ENCODE assay signal across 25 cellular contexts in the genomic region with DNA sequence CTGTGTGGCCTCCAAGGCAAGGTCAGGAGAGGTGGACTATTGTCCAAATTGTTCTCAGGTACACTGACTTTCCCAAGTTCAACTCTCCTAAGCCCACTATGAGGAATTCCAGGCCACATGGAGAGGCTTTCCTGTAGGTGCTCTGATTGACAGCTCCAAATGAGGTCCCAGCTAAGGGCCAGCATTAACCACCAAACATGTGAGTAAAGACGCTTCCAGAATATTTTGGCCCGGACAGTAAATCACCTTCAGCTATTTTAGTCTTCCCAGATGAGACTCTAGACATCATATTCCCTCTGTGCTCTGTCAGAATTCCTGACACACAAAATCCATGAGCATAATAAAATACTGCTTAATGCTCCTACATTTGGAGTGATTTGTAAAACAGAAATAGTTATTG.
DNase-seq lines count a peak whose midpoint lies in the region; ATAC-seq, FAIRE-seq and TF ChIP-seq lines count a peak whose summit lies in the region.
"Had no signal": no experiment of that assay in that cellular context is flagged by ENCODE, and none has a peak within 500 bp of the region (broad histone marks: within the 10 kb centered on the region; RNA-seq: fewer than 3 reads in every experiment).

No MANE protein-coding gene starts in this region.

- TF ChIP-seq EP300 in GM12878 (IDR thresholded peaks at IDR 0.05; ENCODE audit: borderline replicate concordance in 1 of 2, control insufficient read depth in 1 of 2, low read depth in 2 of 2, low read length in 2 of 2): no peak

- no peak overlapping the region for H3K4me2 ChIP-seq in GM12878 (ENCODE audit: control insufficient read depth, insufficient read depth)
- H3K4me2 ChIP-seq: BLaER1, GM23338 had no signal

- TF ChIP-seq CTCF in GM12878 (IDR thresholded peaks at IDR 0.05 in 2 of 3, conservative IDR thresholded peaks at IDR 0.05 in 1 of 3; ENCODE audit: control insufficient read depth in 2 of 3, extremely low read depth in 1 of 3, insufficient read depth in 1 of 3, low read depth in 3 of 3, low read length in 3 of 3) (no peak), gastrocnemius medialis (IDR thresholded peaks at IDR 0.05 in 4 of 5, conservative IDR thresholded peaks at IDR 0.05 in 1 of 5) (no peak), spleen (IDR thresholded peaks at IDR 0.05 in 8 of 11, conservative IDR thresholded peaks at IDR 0.05 in 3 of 11) (no peak)

- H3K4me3 ChIP-seq in GM12878: no peak overlapping the region
- no peak overlapping the region for H3K4me3 ChIP-seq in gastrocnemius medialis
- no peak overlapping the region for H3K4me3 ChIP-seq in spleen
- H3K4me3 ChIP-seq: BLaER1, GM23338, K562 had no signal

- H3K27ac Mint-ChIP-seq in activated naive CD4-positive, alpha-beta T cell treated with anti-CD3 and anti-CD28 coated beads, Interleukin-2, amount 50 U/mL, for 24 hours: peak overlapping the region; percentile 12
- H3K27ac Mint-ChIP-seq in activated naive CD4-positive, alpha-beta T cell treated with anti-CD3 and anti-CD28 coated beads for 36 hours: no peak overlapping the region
- H3K27ac Mint-ChIP-seq: CD14-positive monocyte; CD8-positive, alpha-beta T cell; GM23338; HFFc6 had no signal

- no peaks in the 10 kb centered on the region for H3K27me3 ChIP-seq in GM12878 (replicated peaks in 1 of 2; ENCODE audit: control insufficient read depth in 2 of 2, insufficient read depth in 2 of 2, low read length in 1 of 2)
- H3K27me3 ChIP-seq in gastrocnemius medialis: no peaks in the 10 kb centered on the region
- no peaks in the 10 kb centered on the region for H3K27me3 ChIP-seq in spleen (replicated peaks in 1 of 7)
- H3K27me3 ChIP-seq: BLaER1 had no signal

- in situ Hi-C loops in GM12878 (cut with MboI) (no loop called here), gastrocnemius medialis (cut with MboI; ENCODE audit: low sequenced_read_pairs in 4 of 4) (no loop called here)

- no peak for TF ChIP-seq RAD21 in GM12878 (IDR thresholded peaks at IDR 0.05; ENCODE audit: insufficient read depth, low read depth, low read length)

- H2AFZ ChIP-seq in GM12878 (ENCODE audit: control insufficient read depth, low read depth, low read length): no peak overlapping the region
- H2AFZ ChIP-seq: GM23338 had no signal

- TF ChIP-seq POLR2A in GM12878 (IDR thresholded peaks at IDR 0.05; ENCODE audit: low read depth, low read length) (no peak), gastrocnemius medialis (IDR thresholded peaks at IDR 0.05) (no peak), spleen (IDR thresholded peaks at IDR 0.05) (no peak)

- intact Hi-C loops in activated naive CD4-positive, alpha-beta T cell treated with anti-CD3 and anti-CD28 coated beads for 36 hours (cut with micrococcal nuclease): no loop called here
- intact Hi-C loops in GM12878 (cut with micrococcal nuclease; ENCODE audit: unreplicated experiment): no loop called here
- intact Hi-C loops in gastrocnemius medialis (cut with DNase I; ENCODE audit: low total_unique reads): no loop called here
- intact Hi-C loops in spleen (cut with DNase I; ENCODE audit: low total_unique reads): no loop called here

- WGBS in GM12878 (ENCODE audit: insufficient coverage, insufficient replicate concordance, low lambda C conversion rate, missing lambda C conversion rate): 10% methylated on average over 2 of the region's 2 CpGs
- WGBS in spleen, 5 donors: 93 to 100% (median 95%) methylated on average over 2 of the region's 2 CpGs

- BruUV-seq in GM12878 (replicated peaks; lab: Mats Ljungman, UMichigan): no TSS peak

- POLR2A ChIA-PET in GM12878 (lab: Charles Lee): no interaction called here

- H3K9me3 Mint-ChIP-seq in activated naive CD4-positive, alpha-beta T cell treated with anti-CD3 and anti-CD28 coated beads, Interleukin-2, amount 50 U/mL, for 24 hours: no peaks in the 10 kb centered on the region
- no peaks in the 10 kb centered on the region for H3K9me3 Mint-ChIP-seq in activated naive CD4-positive, alpha-beta T cell treated with anti-CD3 and anti-CD28 coated beads for 36 hours
- H3K9me3 Mint-ChIP-seq: CD14-positive monocyte; CD8-positive, alpha-beta T cell; GM23338; HFFc6 had no signal

- no peak overlapping the region for H3K9ac ChIP-seq in GM12878 (ENCODE audit: control insufficient read depth, insufficient read depth, low read length)
- H3K9ac ChIP-seq: BLaER1 had no signal

- no peaks in the 10 kb centered on the region for H3K27me3 Mint-ChIP-seq in activated naive CD4-positive, alpha-beta T cell treated with anti-CD3 and anti-CD28 coated beads, Interleukin-2, amount 50 U/mL, for 24 hours
- no peaks in the 10 kb centered on the region for H3K27me3 Mint-ChIP-seq in activated naive CD4-positive, alpha-beta T cell treated with anti-CD3 and anti-CD28 coated beads for 36 hours (ENCODE audit: low read depth)

- H3K36me3 ChIP-seq in GM12878 (ENCODE audit: control insufficient read depth in 2 of 2, insufficient read depth in 2 of 2, low read length in 1 of 2): no peaks in the 10 kb centered on the region
- H3K36me3 ChIP-seq in gastrocnemius medialis: no peaks in the 10 kb centered on the region
- no peaks in the 10 kb centered on the region for H3K36me3 ChIP-seq in spleen
- H3K36me3 ChIP-seq: BLaER1 had no signal

- H3K4me1 Mint-ChIP-seq in activated naive CD4-positive, alpha-beta T cell treated with anti-CD3 and anti-CD28 coated beads, Interleukin-2, amount 50 U/mL, for 24 hours: peaks cover 30% of the 10 kb centered on the region
- H3K4me1 Mint-ChIP-seq in activated naive CD4-positive, alpha-beta T cell treated with anti-CD3 and anti-CD28 coated beads for 36 hours (ENCODE audit: low read depth): peaks cover 39% of the 10 kb centered on the region

- no peaks in the 10 kb centered on the region; the same call in 1 of the 2 replicates for H4K20me1 ChIP-seq in GM12878 (ENCODE audit: control insufficient read depth, insufficient read depth)
- H4K20me1 ChIP-seq: BLaER1 had no signal

- no peaks in the 10 kb centered on the region for H3K79me2 ChIP-seq in GM12878 (ENCODE audit: control insufficient read depth, insufficient read depth, low read length)

- RAD21 ChIA-PET in GM12878 (lab: Charles Lee; ENCODE audit: unreplicated experiment): interaction anchor here (0.9 kb wide), 1 partner anchor 133 kb away, joined by 3 read pairs; no protein-coding TSS in a partner anchor

- FAIRE-seq in GM12878 (lab: Jason Lieb, UNC): peak; percentile 41
- FAIRE-seq: GM12891, GM18507, HTR-8/SVneo, K562 had no signal

- no peaks in the 10 kb centered on the region for H3K36me3 Mint-ChIP-seq in activated naive CD4-positive, alpha-beta T cell treated with anti-CD3 and anti-CD28 coated beads, Interleukin-2, amount 50 U/mL, for 24 hours
- H3K36me3 Mint-ChIP-seq in activated naive CD4-positive, alpha-beta T cell treated with anti-CD3 and anti-CD28 coated beads for 36 hours (ENCODE audit: low read depth): no peaks in the 10 kb centered on the region
- H3K36me3 Mint-ChIP-seq: CD14-positive monocyte; CD8-positive, alpha-beta T cell had no signal

- DNase-seq in activated naive CD4-positive, alpha-beta T cell treated with anti-CD3 and anti-CD28 coated beads for 36 hours: no peak
- DNase-seq in GM12878 (ENCODE audit: low read depth, low spot score) (no peak), gastrocnemius medialis (peak; percentile 34 to 40), spleen (no peak), CD1c-positive myeloid dendritic cell (ENCODE audit: extremely low spot score) (no peak)
- DNase-seq: Calu3; CD8-positive, alpha-beta T cell; DMS 273 treated with DMSO at 0.1 percent for 48 hours; DMS53; DND-41; EL; H7; HFFc6; IMR-90 had no signal

- ATAC-seq in GM12878 (no peak), gastrocnemius medialis (peak; percentile 92 to 96), HG03520 (IDR thresholded peaks at IDR 0.05; ENCODE audit: unreplicated experiment) (no peak)
- ATAC-seq: CD8-positive, alpha-beta T cell; GM23338; HCT116; K562 had no signal

- no peaks in the 10 kb centered on the region for H3K4me1 ChIP-seq in GM12878 (ENCODE audit: control insufficient read depth, insufficient read depth, low read length)
- peaks cover 31 to 42% of the 10 kb centered on the region in 2 donors for H3K4me1 ChIP-seq in gastrocnemius medialis
- peaks cover 0 to 11% (median 0%) of the 10 kb centered on the region in 6 donors for H3K4me1 ChIP-seq in spleen

- H3K4me3 Mint-ChIP-seq in activated naive CD4-positive, alpha-beta T cell treated with anti-CD3 and anti-CD28 coated beads, Interleukin-2, amount 50 U/mL, for 24 hours: no peak overlapping the region
- no peak overlapping the region for H3K4me3 Mint-ChIP-seq in activated naive CD4-positive, alpha-beta T cell treated with anti-CD3 and anti-CD28 coated beads for 36 hours
- H3K4me3 Mint-ChIP-seq: CD14-positive monocyte; CD8-positive, alpha-beta T cell; GM23338; HFFc6 had no signal

- no peaks in the 10 kb centered on the region for H3K9me3 ChIP-seq in GM12878 (replicated peaks; ENCODE audit: control insufficient read depth, insufficient read depth, low read length)
- H3K9me3 ChIP-seq in gastrocnemius medialis: no peaks in the 10 kb centered on the region
- no peaks in the 10 kb centered on the region for H3K9me3 ChIP-seq in spleen
- H3K9me3 ChIP-seq: BLaER1 had no signal

- no peak overlapping the region for H3K27ac ChIP-seq in GM12878 (ENCODE audit: control insufficient read depth, insufficient read depth)
- H3K27ac ChIP-seq in gastrocnemius medialis: peak overlapping the region in 2 of 4 donors; percentile 8 to 62
- no peak overlapping the region for H3K27ac ChIP-seq in spleen
- H3K27ac ChIP-seq: 22Rv1, BLaER1 had no signal

- CTCF ChIA-PET in activated naive CD4-positive, alpha-beta T cell treated with anti-CD3 and anti-CD28 coated beads for 36 hours (lab: Charles Lee): interaction anchor here (0.6 to 0.7 kb wide), 3 partner anchors 10 to 510 kb away, joined by 3 to 4 read pairs (median 3); no protein-coding TSS in a partner anchor
- CTCF ChIA-PET in GM12878 (lab: Yijun Ruan, JAX): interaction anchor here (1.2 kb wide), 1 partner anchor 10 kb away, joined by 3 read pairs; no protein-coding TSS in a partner anchor

- SMC1A ChIA-PET in GM12878 (lab: Charles Lee; ENCODE audit: uncharacterized antibody, unreplicated experiment): no interaction called here

TF ChIP-seq in GM12878, 131 proteins besides CTCF, POLR2A, EP300 and RAD21 (continues in another document):
- TF ChIP-seq CREB1 (IDR thresholded peaks at IDR 0.05; ENCODE audit: low read depth): no peak
- TF ChIP-seq STAT1 (conservative IDR thresholded peaks at IDR 0.05): no peak
- no peak for TF ChIP-seq EED (IDR thresholded peaks at IDR 0.05; ENCODE audit: low read depth)
- no peak for TF ChIP-seq TCF3 (IDR thresholded peaks at IDR 0.05; ENCODE audit: borderline replicate concordance, insufficient read depth, low read depth, low read length)

Comparison
In these comparisons a context has a peak if more than half of its experiments do, and no peak if none do; other contexts are left out.
1. DNase-seq: peak in gastrocnemius medialis (2 of 2); none in activated naive CD4-positive, alpha-beta T cell treated with anti-CD3 and anti-CD28 coated beads for 36 hours (single experiment), GM12878 (single experiment), spleen (single experiment) and CD1c-positive myeloid dendritic cell (single experiment).
2. ATAC-seq: peak in gastrocnemius medialis (2 of 2); none in GM12878 (single experiment) and HG03520 (single experiment).